Comparison of ENCODE assay signal across 7 cellular contexts in genomic region chr1:115641762-115642167, GRCh38. TPM values are rescaled to one million over a fixed set of nuclear protein-coding genes. Genes with fewer than 3 reads are reported as not detected.
DNase-seq lines count a peak whose midpoint lies in the region; ATAC-seq and TF ChIP-seq lines count a peak whose summit lies in the region.

VANGL1 (plus strand) TSS chr1:115641970; CDS start chr1:115651414, 9,444 bp downstream.

- POLR2A ChIA-PET in RWPE1 (lab: Yijun Ruan, JAX; ENCODE audit: low non-redundant PET) = no interaction called here

- peak within 1 kb of the TSS; percentile 98 for H3K4me2 ChIP-seq in skeletal muscle satellite cell (ENCODE audit: low read length)

- peak within 1 kb of the TSS; percentile 92 for H3K4me3 ChIP-seq in GM12864 (ENCODE audit: low read depth, low read length)
- H3K4me3 ChIP-seq in iPS DF 6.9 (ENCODE audit: low read length) = peak within 1 kb of the TSS; percentile 56; the same call in 1 of the 2 replicates
- H3K4me3 ChIP-seq in skeletal muscle satellite cell (ENCODE audit: low read length) = peak within 1 kb of the TSS; percentile 99

- peak within 1 kb of the TSS; percentile 89 for H3K9ac ChIP-seq in skeletal muscle satellite cell (ENCODE audit: low read depth, low read length)

- no CpG with 5 or more reads among the region's 61 CpGs for WGBS in iPS DF 6.9 (ENCODE audit: insufficient coverage, insufficient read length)

- H3K27ac ChIP-seq in RWPE1 (peak within 1 kb of the TSS; percentile 88), iPS DF 6.9 (ENCODE audit: low read length) (no peak within 1 kb of the TSS)

- H3K36me3 ChIP-seq in iPS DF 6.9 (ENCODE audit: control insufficient read depth, insufficient read depth, low read length) (no peaks in the 10 kb centered on the region; the same call in 1 of the 2 replicates), skeletal muscle satellite cell (ENCODE audit: insufficient read depth, low read length) (no peaks in the 10 kb centered on the region)

- no peak for DNase-seq in GM12864 (ENCODE audit: low read depth)
- peak in 62 of 76 experiments; percentile 17 to 79 (median 56) for DNase-seq in HUDEP-2 (lab: John Stamatoyannopoulos, UW; ENCODE audit: unreplicated experiment in 76 of 76)
- DNase-seq in RWPE1 (ENCODE audit: low spot score) = peak; percentile 73
- DNase-seq in astrocyte of the hippocampus (ENCODE audit: low read depth, low spot score) = peak; percentile 90
- DNase-seq in iPS DF 6.9 (ENCODE audit: low read depth, low spot score) = no peak

- H3K27me3 ChIP-seq in iPS DF 6.9 (ENCODE audit: control insufficient read depth, insufficient read depth, low read length) (no peaks in the 10 kb centered on the region; the same call in 1 of the 2 replicates), skeletal muscle satellite cell (ENCODE audit: control insufficient read depth, insufficient read depth, low read length) (peaks cover 7% of the 10 kb centered on the region)

- ATAC-seq in GM21576 (IDR thresholded peaks at IDR 0.05; ENCODE audit: unreplicated experiment) = peak; percentile 55

- CTCF ChIA-PET in RWPE1 (lab: Yijun Ruan, JAX) = interaction anchor here (0.8 to 0.9 kb wide), 2 partner anchors 13 to 65 kb away, joined by 3 to 4 read pairs; no protein-coding TSS in a partner anchor

- no peaks in the 10 kb centered on the region for H3K9me3 ChIP-seq in iPS DF 6.9 (ENCODE audit: control insufficient read depth, insufficient read depth, low read length)
- H3K9me3 ChIP-seq in skeletal muscle satellite cell (replicated peaks; ENCODE audit: low read length) = no peaks in the 10 kb centered on the region

- H3K4me1 ChIP-seq in iPS DF 6.9 (ENCODE audit: control insufficient read depth, insufficient read depth, low read length) (no peaks in the 10 kb centered on the region), skeletal muscle satellite cell (ENCODE audit: control insufficient read depth, insufficient read depth, low read length) (peaks cover 16% of the 10 kb centered on the region)

- TF ChIP-seq CTCF in GM12864 (IDR thresholded peaks at IDR 0.05; ENCODE audit: low read depth, low read length, missing control alignments) (no peak), RWPE1 (conservative IDR thresholded peaks at IDR 0.05; ENCODE audit: low read depth) (no peak)

RNA-seq across cellular contexts. Expression of gene VANGL1, which starts in this region (rescaled TPM):
- 8.4 and 13.1 TPM in 2 replicates for total RNA-seq in skeletal muscle satellite cell (2012; rRNA removed)

Comparison
In these comparisons a context has a peak if more than half of its experiments do, and no peak if none do; other contexts are left out.
1. DNase-seq: peak in HUDEP-2 (62 of 76), RWPE1 (single experiment) and astrocyte of the hippocampus (single experiment); none in GM12864 (single experiment) and iPS DF 6.9 (single experiment).
2. Peak in every context shown above with its lines, with median percentiles within 50 percentile points of each other: H3K4me3 ChIP-seq.